Comparison of ENCODE assay signal across 13 cellular contexts in the genomic region with DNA sequence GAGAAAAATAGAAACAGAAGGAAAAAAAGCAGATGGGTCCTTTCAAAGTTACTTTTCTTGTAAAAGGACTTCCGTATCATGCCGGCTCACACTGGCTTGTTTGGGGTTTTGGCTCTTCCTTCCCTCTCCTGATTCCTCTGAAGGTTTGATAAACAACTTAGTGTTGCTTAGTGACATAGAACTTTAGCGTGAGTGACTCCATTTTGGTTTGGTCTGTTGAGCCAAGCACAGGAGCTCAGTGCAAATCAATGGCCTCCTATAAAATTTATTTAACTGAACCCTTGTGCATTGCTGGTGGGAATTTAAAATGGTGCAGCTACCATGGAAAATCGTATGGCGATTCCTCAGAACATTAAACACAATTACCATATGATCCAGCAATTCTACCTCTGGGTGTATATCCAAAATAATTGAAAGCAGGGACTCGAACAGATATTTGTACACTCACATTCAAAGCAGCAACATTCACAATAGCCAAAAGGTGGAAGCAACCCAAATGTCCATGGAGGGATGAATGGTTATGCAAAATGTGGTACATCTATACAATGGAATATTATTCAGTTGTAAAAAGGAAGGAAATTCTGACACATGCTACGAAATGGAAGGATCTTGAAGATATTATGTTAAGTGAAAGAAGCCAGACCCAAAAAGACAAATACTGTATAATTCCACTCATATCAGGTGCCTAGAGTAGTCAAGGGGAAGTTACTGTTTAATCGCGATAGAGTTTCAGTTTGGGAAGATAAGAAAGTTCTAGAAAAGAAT. TPM values are rescaled to one million over a fixed set of nuclear protein-coding genes. Genes with fewer than 3 reads are reported as not detected.
A peak's percentile ranks its signal among the peaks of the same experiment; 100 is the strongest.
DNase-seq lines count a peak whose midpoint lies in the region; ATAC-seq and TF ChIP-seq lines count a peak whose summit lies in the region.
"Had no signal": no experiment of that assay in that cellular context is flagged by ENCODE, and none has a peak within 500 bp of the region (broad histone marks: within the 10 kb centered on the region; RNA-seq: fewer than 3 reads in every experiment).

No MANE protein-coding gene starts in this region.

- DNase-seq in activated naive CD4-positive, alpha-beta T cell treated with anti-CD3 and anti-CD28 coated beads for 36 hours: no peak
- no peak for DNase-seq in activated naive CD4-positive, alpha-beta T cell treated with Interleukin-2 at 50 U/mL for 16 hours
- DNase-seq in OCI-M1 (lab: John Stamatoyannopoulos, UW) (peak; percentile 23), hippocampal formation (lab: John Stamatoyannopoulos, UW) (no peak)
- DNase-seq in stimulated activated effector memory CD8-positive, alpha-beta T cell treated with anti-CD3 and anti-CD28 coated beads, Interleukin-12 subunit alpha, Interleukin-12 subunit beta, amount 100 ng/mL, for 72 hours (ENCODE audit: low spot score in 2 of 2): no peak
- DNase-seq: activated effector memory CD4-positive, alpha-beta T cell treated with anti-CD3 and anti-CD28 coated beads, Interleukin-2, amount 50 U/mL, for 16 hours; kidney; NCI-H1694 treated with DMSO at 0.1 percent for 48 hours; NCI-H526 treated with DMSO at 0.1 percent for 48 hours; stimulated activated CD4-positive, alpha-beta T cell treated with anti-CD3 and anti-CD28 coated beads, Interleukin-2, amount 100 ng/mL, for 24 hours had no signal

- peaks cover 3% of the 10 kb centered on the region for H3K9me3 Mint-ChIP-seq in activated naive CD4-positive, alpha-beta T cell treated with anti-CD3 and anti-CD28 coated beads for 36 hours
- H3K9me3 Mint-ChIP-seq in brain: peaks cover 0 to 2% (median 0%) of the 10 kb centered on the region in 5 experiments
- H3K9me3 Mint-ChIP-seq in stimulated activated effector memory CD8-positive, alpha-beta T cell treated with anti-CD3 and anti-CD28 coated beads, Interleukin-12 subunit alpha, Interleukin-12 subunit beta, amount 100 ng/mL, for 72 hours: no peaks in the 10 kb centered on the region

- CTCF ChIA-PET in activated naive CD4-positive, alpha-beta T cell treated with anti-CD3 and anti-CD28 coated beads for 36 hours (lab: Charles Lee): interaction anchor here (1.7 kb wide), 1 partner anchor 79 kb away, joined by 3 read pairs; no protein-coding TSS in a partner anchor

- H3K4me1 Mint-ChIP-seq in activated naive CD4-positive, alpha-beta T cell treated with anti-CD3 and anti-CD28 coated beads for 36 hours (ENCODE audit: low read depth): peaks cover 25% of the 10 kb centered on the region
- H3K4me1 Mint-ChIP-seq in brain: peaks cover 39% of the 10 kb centered on the region
- H3K4me1 Mint-ChIP-seq in stimulated activated effector memory CD8-positive, alpha-beta T cell treated with anti-CD3 and anti-CD28 coated beads, Interleukin-12 subunit alpha, Interleukin-12 subunit beta, amount 100 ng/mL, for 72 hours: peaks cover 37% of the 10 kb centered on the region

- no peak for ATAC-seq in stimulated activated effector memory CD8-positive, alpha-beta T cell treated with anti-CD3 and anti-CD28 coated beads, Interleukin-12 subunit alpha, Interleukin-12 subunit beta, amount 100 ng/mL, for 72 hours
- no peak for ATAC-seq in HG03520 (IDR thresholded peaks at IDR 0.05; ENCODE audit: unreplicated experiment)
- ATAC-seq in HG02610 (IDR thresholded peaks at IDR 0.05; ENCODE audit: unreplicated experiment): no peak

- TF ChIP-seq CTCF in brain (conservative IDR thresholded peaks at IDR 0.05): no peak

- no peaks in the 10 kb centered on the region for H3K36me3 Mint-ChIP-seq in activated naive CD4-positive, alpha-beta T cell treated with anti-CD3 and anti-CD28 coated beads for 36 hours (ENCODE audit: low read depth)
- peaks cover 12% of the 10 kb centered on the region for H3K36me3 Mint-ChIP-seq in brain
- H3K36me3 Mint-ChIP-seq in stimulated activated effector memory CD8-positive, alpha-beta T cell treated with anti-CD3 and anti-CD28 coated beads, Interleukin-12 subunit alpha, Interleukin-12 subunit beta, amount 100 ng/mL, for 72 hours: peaks cover 9% of the 10 kb centered on the region

- peaks cover 7% of the 10 kb centered on the region for H3K27me3 Mint-ChIP-seq in activated naive CD4-positive, alpha-beta T cell treated with anti-CD3 and anti-CD28 coated beads for 36 hours (ENCODE audit: low read depth)
- H3K27me3 Mint-ChIP-seq in brain: peaks cover 10% of the 10 kb centered on the region

- intact Hi-C loops in activated naive CD4-positive, alpha-beta T cell treated with anti-CD3 and anti-CD28 coated beads for 36 hours (cut with micrococcal nuclease): loop anchor here (5.0 kb wide), 2 partner anchors 51 to 81 kb away; a partner anchor contains a TSS

- peak overlapping the region; percentile 39 for H3K27ac Mint-ChIP-seq in activated naive CD4-positive, alpha-beta T cell treated with anti-CD3 and anti-CD28 coated beads for 36 hours
- H3K27ac Mint-ChIP-seq in brain: peak overlapping the region; percentile 33 to 96 (median 76)
- H3K27ac Mint-ChIP-seq in stimulated activated effector memory CD8-positive, alpha-beta T cell treated with anti-CD3 and anti-CD28 coated beads, Interleukin-12 subunit alpha, Interleukin-12 subunit beta, amount 100 ng/mL, for 72 hours: no peak overlapping the region

- H3K4me3 Mint-ChIP-seq in activated naive CD4-positive, alpha-beta T cell treated with anti-CD3 and anti-CD28 coated beads for 36 hours: peak overlapping the region; percentile 87
- peak overlapping the region; percentile 88 to 94 (median 91) for H3K4me3 Mint-ChIP-seq in brain
- peak overlapping the region; percentile 87 for H3K4me3 Mint-ChIP-seq in stimulated activated effector memory CD8-positive, alpha-beta T cell treated with anti-CD3 and anti-CD28 coated beads, Interleukin-12 subunit alpha, Interleukin-12 subunit beta, amount 100 ng/mL, for 72 hours

RNA-seq across cellular contexts. Expression of a gene that starts 1.1 kb away (rescaled TPM):
- total RNA-seq in activated naive CD4-positive, alpha-beta T cell treated with anti-CD3 and anti-CD28 coated beads for 36 hours: 1 to 10 TPM; 9.1 to 9.9 TPM
- 65.3 TPM for polyA plus RNA-seq in brain (ENCODE audit: insufficient read depth, low read depth, low replicate concordance)

RNA-seq across cellular contexts. Expression of a gene that starts 18.8 kb away (rescaled TPM):
- total RNA-seq in activated naive CD4-positive, alpha-beta T cell treated with anti-CD3 and anti-CD28 coated beads for 36 hours: under 1 TPM; 0.62 to 0.77 TPM
- 38.5 TPM for polyA plus RNA-seq in brain (ENCODE audit: insufficient read depth, low read depth, low replicate concordance)

RNA-seq across cellular contexts. Expression of a gene that starts 23.6 kb away (rescaled TPM):
- under 1 TPM; 0.14 to 0.20 TPM for total RNA-seq in activated naive CD4-positive, alpha-beta T cell treated with anti-CD3 and anti-CD28 coated beads for 36 hours
- polyA plus RNA-seq in brain (ENCODE audit: insufficient read depth, low read depth, low replicate concordance): 3.1 TPM

RNA-seq across cellular contexts. Expression of a gene that starts 24.3 kb away (rescaled TPM):
- total RNA-seq in activated naive CD4-positive, alpha-beta T cell treated with anti-CD3 and anti-CD28 coated beads for 36 hours: 1 to 10 TPM; 1.4 to 1.5 TPM
- polyA plus RNA-seq in brain (ENCODE audit: insufficient read depth, low read depth, low replicate concordance): 20.0 TPM

RNA-seq across cellular contexts. Expression of a gene that starts 48.5 kb away (rescaled TPM):
- 10 to 100 TPM; 91.3 to 92.0 TPM for total RNA-seq in activated naive CD4-positive, alpha-beta T cell treated with anti-CD3 and anti-CD28 coated beads for 36 hours
- polyA plus RNA-seq in brain (ENCODE audit: insufficient read depth, low read depth, low replicate concordance): 207 TPM
